8 cellular contexts compared by ENCODE assay signal in genomic region chr1:166975361-166976129, GRCh38. TPM values are rescaled to one million over a fixed set of nuclear protein-coding genes. Genes with fewer than 3 reads are reported as not detected.
DNase-seq lines count a peak whose midpoint lies in the region; ATAC-seq and TF ChIP-seq lines count a peak whose summit lies in the region.

Gene ILDR2 (minus strand): TSS chr1:166975540. CDS start chr1:166975268, 272 bp downstream.

- ATAC-seq in HG02981 (IDR thresholded peaks at IDR 0.05; ENCODE audit: unreplicated experiment) = peak; percentile 59

- H3K27me3 Mint-ChIP-seq in neural crest cell (ENCODE audit: low read depth) = peaks cover 54% of the 10 kb centered on the region

- H3K9me3 Mint-ChIP-seq in neural crest cell = no peaks in the 10 kb centered on the region

- no peaks in the 10 kb centered on the region for H3K9me2 ChIP-seq in OCI-LY1 (ENCODE audit: low read depth, low read length)

- H3K4me2 ChIP-seq in OCI-LY1 (ENCODE audit: low read length) = peak within 1 kb of the TSS; percentile 78

- H3K27ac Mint-ChIP-seq in neural crest cell (ENCODE audit: unreplicated experiment) = peak within 1 kb of the TSS; percentile 32

- peak; percentile 31 for DNase-seq in NCI-H510A treated with DMSO at 0.1 percent for 48 hours (lab: John Stamatoyannopoulos, UW)
- DNase-seq in NCI-H510A (lab: John Stamatoyannopoulos, UW) = no peak
- DNase-seq in activated T-helper 1 cell treated with anti-CD3 and anti-CD28 coated beads, Interleukin-2, amount 50 U/mL, for 16 hours (ENCODE audit: low read depth in 1 of 2, low spot score in 1 of 2) = peak; percentile 18 to 35
- peak; percentile 28 for DNase-seq in fibroblast of the aortic adventitia (ENCODE audit: low read depth)
- peak; percentile 43 for DNase-seq in neural crest cell (ENCODE audit: low read depth, low spot score)

- no peaks in the 10 kb centered on the region for H3F3A ChIP-seq in OCI-LY1 (ENCODE audit: insufficient read depth, low read length)

- H3K4me1 Mint-ChIP-seq in neural crest cell = peaks cover 47% of the 10 kb centered on the region

- TF ChIP-seq CTCF in OCI-LY1 (IDR thresholded peaks at IDR 0.05; ENCODE audit: low read length) = no peak
- no peak for TF ChIP-seq CTCF in fibroblast of the aortic adventitia (IDR thresholded peaks at IDR 0.05; ENCODE audit: insufficient read depth, low read length)
- no peak for TF ChIP-seq CTCF in neural crest cell (conservative IDR thresholded peaks at IDR 0.05)

- no peaks in the 10 kb centered on the region for H3K79me2 ChIP-seq in OCI-LY1 (ENCODE audit: insufficient read depth, low read length)

- no peaks in the 10 kb centered on the region for H3K36me3 Mint-ChIP-seq in neural crest cell (ENCODE audit: low read depth)

- no peaks in the 10 kb centered on the region for H4K20me1 ChIP-seq in OCI-LY1 (ENCODE audit: insufficient read depth, low read length)

- H3K4me1 ChIP-seq in OCI-LY1 (ENCODE audit: insufficient read depth, low read length, severe bottlenecking) = peaks cover 6% of the 10 kb centered on the region
- peaks cover 0 to 17% (median 13%) of the 10 kb centered on the region in 5 donors for H3K4me1 ChIP-seq in subcutaneous abdominal adipose tissue (ENCODE audit: control insufficient read depth in 5 of 5, insufficient read depth in 5 of 5, low read length in 5 of 5)

- H3K27ac ChIP-seq in OCI-LY1 (ENCODE audit: low read depth, low read length, poor library complexity, severe bottlenecking) (no peak within 1 kb of the TSS), subcutaneous abdominal adipose tissue (ENCODE audit: low read depth, low read length) (no peak within 1 kb of the TSS)

- H3K9ac ChIP-seq in OCI-LY1 (ENCODE audit: low read length) (peak within 1 kb of the TSS; percentile 63), subcutaneous abdominal adipose tissue (ENCODE audit: low read length in 5 of 5) (peak within 1 kb of the TSS; percentile 12 to 55 (median 50))

- H3K36me3 ChIP-seq in OCI-LY1 (ENCODE audit: insufficient read depth, low read length) (no peaks in the 10 kb centered on the region), subcutaneous abdominal adipose tissue (ENCODE audit: control insufficient read depth in 5 of 5, insufficient read depth in 5 of 5, low read length in 5 of 5) (no peaks in the 10 kb centered on the region)

- H3K9me3 ChIP-seq in OCI-LY1 (ENCODE audit: low read length) (no peaks in the 10 kb centered on the region), subcutaneous abdominal adipose tissue (ENCODE audit: control insufficient read depth in 5 of 5, low read length in 5 of 5) (no peaks in the 10 kb centered on the region)

- H3K27me3 ChIP-seq in OCI-LY1 (ENCODE audit: insufficient read depth, low read length) (no peaks in the 10 kb centered on the region), subcutaneous abdominal adipose tissue (ENCODE audit: control insufficient read depth in 5 of 5, insufficient read depth in 4 of 5, low read length in 5 of 5) (peaks cover 18 to 33% (median 31%) of the 10 kb centered on the region in 5 donors)

- H2AFZ ChIP-seq in OCI-LY1 (ENCODE audit: low read length) = peak within 1 kb of the TSS; percentile 68; the same call in 1 of the 2 replicates

- H3K4me3 Mint-ChIP-seq in neural crest cell = peak within 1 kb of the TSS; percentile 95

- H3K4me3 ChIP-seq in OCI-LY1 (ENCODE audit: low read depth, low read length, poor library complexity, severe bottlenecking) (peak within 1 kb of the TSS; percentile 65), fibroblast of the aortic adventitia (ENCODE audit: low read depth, low read length) (peak within 1 kb of the TSS; percentile 66), subcutaneous abdominal adipose tissue (ENCODE audit: low read depth in 1 of 5, low read length in 5 of 5) (peak within 1 kb of the TSS; percentile 69 to 77 (median 73))

RNA-seq across cellular contexts. Expression of gene ILDR2, which starts in this region (rescaled TPM):
- total RNA-seq in fibroblast of the aortic adventitia (ENCODE audit: low replicate concordance) (0.09 and 0.25 TPM in 2 replicates), neural crest cell (27.4 and 30.3 TPM in 2 replicates)

Comparison
In these comparisons a context has a peak if more than half of its experiments do, and no peak if none do; other contexts are left out.
1. RNA of gene ILDR2 (total RNA-seq): 27.4 to 30.3 TPM in neural crest cell; 0.09 to 0.25 TPM in fibroblast of the aortic adventitia; every median in the first group is over 10 times any median in the second.
2. Peak in DNase-seq and H3K4me3 ChIP-seq in fibroblast of the aortic adventitia; RNA of the gene not detected or under 1 TPM.
3. Peak in every context shown above with its lines, with median percentiles within 50 percentile points of each other: H3K4me3 ChIP-seq.